14 cellular contexts compared by ENCODE assay signal in genomic region chr12:98110516-98110915, GRCh38.
DNase-seq lines count a peak whose midpoint lies in the region; ATAC-seq and TF ChIP-seq lines count a peak whose summit lies in the region.
"Had no signal": no experiment of that assay in that cellular context is flagged by ENCODE, and none has a peak within 500 bp of the region (broad histone marks: within the 10 kb centered on the region; RNA-seq: fewer than 3 reads in every experiment).

No MANE protein-coding gene starts in this region.

- H3K36me3 ChIP-seq in SK-N-SH (replicated peaks in 1 of 2; ENCODE audit: control insufficient read depth in 1 of 2, insufficient read depth in 2 of 2, low read length in 1 of 2) (no peaks in the 10 kb centered on the region), hepatocyte (replicated peaks; ENCODE audit: insufficient read depth, low read depth) (no peaks in the 10 kb centered on the region)

- H3K4me2 ChIP-seq in SK-N-SH: no peak overlapping the region
- H3K4me2 ChIP-seq in hepatocyte: peak overlapping the region; percentile 54

- H3K27me3 ChIP-seq in SK-N-SH (ENCODE audit: insufficient read depth) (no peaks in the 10 kb centered on the region), hepatocyte (no peaks in the 10 kb centered on the region)

- H3K9me3 ChIP-seq in SK-N-SH (no peaks in the 10 kb centered on the region), hepatocyte (ENCODE audit: low read depth) (no peaks in the 10 kb centered on the region)

- peaks cover 0 to 14% of the 10 kb centered on the region in 2 experiments; a peak in 2 of 4 replicates for H3K4me1 ChIP-seq in SK-N-SH (ENCODE audit: control insufficient read depth in 1 of 2, insufficient read depth in 2 of 2, low read depth in 1 of 2, low read length in 1 of 2)
- no peaks in the 10 kb centered on the region for H3K4me1 ChIP-seq in hepatocyte (ENCODE audit: insufficient read depth)

- CTCF ChIA-PET in SK-N-SH (lab: Yijun Ruan, JAX): interaction anchor here (1.0 kb wide), 1 partner anchor 11 kb away, joined by 3 read pairs; no protein-coding TSS in a partner anchor

- H3K9ac ChIP-seq in SK-N-SH: no peak overlapping the region

- H4K20me1 ChIP-seq in SK-N-SH (ENCODE audit: insufficient read depth): no peaks in the 10 kb centered on the region
- H4K20me1 ChIP-seq in hepatocyte (ENCODE audit: insufficient read depth, poor library complexity, severe bottlenecking): no peaks in the 10 kb centered on the region

- H3K79me2 ChIP-seq in SK-N-SH (ENCODE audit: insufficient read depth) (no peaks in the 10 kb centered on the region), hepatocyte (no peaks in the 10 kb centered on the region)

- H3K4me3 ChIP-seq in SK-N-SH (ENCODE audit: low read depth in 2 of 2, low read length in 1 of 2): no peak overlapping the region
- no peak overlapping the region for H3K4me3 ChIP-seq in hepatocyte

- TF ChIP-seq CTCF in SK-N-SH (IDR thresholded peaks at IDR 0.05) (no peak), hepatocyte (IDR thresholded peaks at IDR 0.05; ENCODE audit: poor library complexity) (no peak)

- DNase-seq in NCI-H446 (lab: John Stamatoyannopoulos, UW) (peak; percentile 20 to 89), SK-N-SH (peak; percentile 12), hepatocyte (ENCODE audit: low spot score) (no peak), medulla oblongata (ENCODE audit: extremely low spot score) (no peak)
- DNase-seq: C1 segment of cervical spinal cord, DND-41, KG1, MV-4-11, NCI-H1417 treated with DMSO at 0.1 percent for 48 hours, NCI-H2029, T-helper 17 cell had no signal

- no peak; the same call in 1 of the 2 replicates for TF ChIP-seq RAD21 in SK-N-SH (IDR thresholded peaks at IDR 0.05; ENCODE audit: low read length)

- H3F3A ChIP-seq in SK-N-SH (replicated peaks; ENCODE audit: insufficient read depth): no peaks in the 10 kb centered on the region

- H2AFZ ChIP-seq in SK-N-SH (ENCODE audit: low read depth) (no peak overlapping the region), hepatocyte (no peak overlapping the region)

- ATAC-seq in GM18511 (IDR thresholded peaks at IDR 0.05; ENCODE audit: unreplicated experiment) (no peak), HG03175 (IDR thresholded peaks at IDR 0.05; ENCODE audit: unreplicated experiment) (no peak), HG03354 (IDR thresholded peaks at IDR 0.05; ENCODE audit: poor library complexity, severe bottlenecking, unreplicated experiment) (no peak)
- ATAC-seq: T-helper 17 cell had no signal

- 19% methylated on average over 8 of the region's 8 CpGs for WGBS in SK-N-SH (ENCODE audit: low lambda C conversion rate)
- 51% methylated on average over 8 of the region's 8 CpGs for WGBS in hepatocyte (ENCODE audit: low lambda C conversion rate, missing lambda C conversion rate)

- POLR2A ChIA-PET in SK-N-SH (lab: Yijun Ruan, JAX): no interaction called here

- peak in 1 of 2 experiments; percentile 55; a peak in 1 of 4 replicates for TF ChIP-seq EP300 in SK-N-SH (IDR thresholded peaks at IDR 0.05; ENCODE audit: borderline replicate concordance in 1 of 2, low read depth in 1 of 2, low read length in 1 of 2)

- no peaks in the 10 kb centered on the region for H3K9me2 ChIP-seq in SK-N-SH
- no peaks in the 10 kb centered on the region for H3K9me2 ChIP-seq in hepatocyte (replicated peaks; ENCODE audit: insufficient read depth)

- peak overlapping the region in 1 of 2 experiments; percentile 23; a peak in 2 of 4 replicates for H3K27ac ChIP-seq in SK-N-SH (ENCODE audit: low read depth in 2 of 2, low read length in 1 of 2)
- H3K27ac ChIP-seq in hepatocyte: no peak overlapping the region

TF ChIP-seq in SK-N-SH, 30 proteins besides CTCF, POLR2A, EP300 and RAD21:
- no peak for TF ChIP-seq POLR2AphosphoS5 (IDR thresholded peaks at IDR 0.05; ENCODE audit: low read depth, low read length)
- TF ChIP-seq FOXM1 (IDR thresholded peaks at IDR 0.05; ENCODE audit: low read depth): no peak
- TF ChIP-seq MXI1 (IDR thresholded peaks at IDR 0.05; ENCODE audit: low read depth, low read length): peak; percentile 15; the same call in 1 of the 2 replicates
- no peak for TF ChIP-seq USF1 (IDR thresholded peaks at IDR 0.05; ENCODE audit: borderline replicate concordance, low read depth)
- peak; percentile 13; the same call in 1 of the 2 replicates for TF ChIP-seq RCOR1 (IDR thresholded peaks at IDR 0.05; ENCODE audit: low read length)
- peak; percentile 69 for TF ChIP-seq GATA2 (CRISPR knock-in tag; IDR thresholded peaks at IDR 0.05)
- TF ChIP-seq RXRA (IDR thresholded peaks at IDR 0.05; ENCODE audit: borderline replicate concordance, low read depth): no peak

Comparison
In these comparisons a context has a peak if more than half of its experiments do, and no peak if none do; other contexts are left out.
1. DNase-seq: peak in NCI-H446 (2 of 2) and SK-N-SH (single experiment); none in hepatocyte (single experiment) and medulla oblongata (single experiment).